ENCODE assay signal across 2 cellular contexts in genomic region chr10:93916257-93917063, GRCh38.
TF ChIP-seq lines count a peak whose summit lies in the region.

No MANE protein-coding gene starts in this region.

TF ChIP-seq in GM12878, 131 proteins besides CTCF, POLR2A, EP300 and RAD21:
- TF ChIP-seq, protein P1, sequence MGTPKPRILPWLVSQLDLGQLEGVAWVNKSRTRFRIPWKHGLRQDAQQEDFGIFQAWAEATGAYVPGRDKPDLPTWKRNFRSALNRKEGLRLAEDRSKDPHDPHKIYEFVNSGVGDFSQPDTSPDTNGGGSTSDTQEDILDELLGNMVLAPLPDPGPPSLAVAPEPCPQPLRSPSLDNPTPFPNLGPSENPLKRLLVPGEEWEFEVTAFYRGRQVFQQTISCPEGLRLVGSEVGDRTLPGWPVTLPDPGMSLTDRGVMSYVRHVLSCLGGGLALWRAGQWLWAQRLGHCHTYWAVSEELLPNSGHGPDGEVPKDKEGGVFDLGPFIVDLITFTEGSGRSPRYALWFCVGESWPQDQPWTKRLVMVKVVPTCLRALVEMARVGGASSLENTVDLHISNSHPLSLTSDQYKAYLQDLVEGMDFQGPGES (IDR thresholded peaks at IDR 0.05), result no peak
- no peak for TF ChIP-seq BRCA1 (IDR thresholded peaks at IDR 0.05; ENCODE audit: low read depth, low read length)
- no peak for TF ChIP-seq E2F8 (IDR thresholded peaks at IDR 0.05; ENCODE audit: low read depth, partially characterized antibody)
- no peak for TF ChIP-seq CHD4 (IDR thresholded peaks at IDR 0.05)
- no peak for TF ChIP-seq MYC (IDR thresholded peaks at IDR 0.05; ENCODE audit: insufficient read depth, insufficient read length, insufficient replicate concordance, low read length, severe bottlenecking)
- TF ChIP-seq NFXL1 (IDR thresholded peaks at IDR 0.05; ENCODE audit: borderline replicate concordance), result no peak
- no peak for TF ChIP-seq STAT3 (IDR thresholded peaks at IDR 0.05; ENCODE audit: low read depth, low read length)
- TF ChIP-seq YBX1 (IDR thresholded peaks at IDR 0.05), result no peak
- no peak for TF ChIP-seq ZBTB11 (CRISPR knock-in tag; IDR thresholded peaks at IDR 0.05)
- TF ChIP-seq SMC3 (IDR thresholded peaks at IDR 0.05; ENCODE audit: borderline replicate concordance, low read length), result no peak

TF ChIP-seq in HepG2, 621 proteins besides CTCF, POLR2A, EP300 and RAD21:
- peak; percentile 14; the same call in 1 of the 2 replicates for TF ChIP-seq SMC3 (IDR thresholded peaks at IDR 0.05; ENCODE audit: low read length)
- TF ChIP-seq STAG1 (CRISPR knock-in tag; IDR thresholded peaks at IDR 0.05), result peak; percentile 69
- TF ChIP-seq SATB2 (CRISPR knock-in tag; IDR thresholded peaks at IDR 0.05), result no peak
